Comparison of ENCODE assay signal across 8 cellular contexts in the genomic region with DNA sequence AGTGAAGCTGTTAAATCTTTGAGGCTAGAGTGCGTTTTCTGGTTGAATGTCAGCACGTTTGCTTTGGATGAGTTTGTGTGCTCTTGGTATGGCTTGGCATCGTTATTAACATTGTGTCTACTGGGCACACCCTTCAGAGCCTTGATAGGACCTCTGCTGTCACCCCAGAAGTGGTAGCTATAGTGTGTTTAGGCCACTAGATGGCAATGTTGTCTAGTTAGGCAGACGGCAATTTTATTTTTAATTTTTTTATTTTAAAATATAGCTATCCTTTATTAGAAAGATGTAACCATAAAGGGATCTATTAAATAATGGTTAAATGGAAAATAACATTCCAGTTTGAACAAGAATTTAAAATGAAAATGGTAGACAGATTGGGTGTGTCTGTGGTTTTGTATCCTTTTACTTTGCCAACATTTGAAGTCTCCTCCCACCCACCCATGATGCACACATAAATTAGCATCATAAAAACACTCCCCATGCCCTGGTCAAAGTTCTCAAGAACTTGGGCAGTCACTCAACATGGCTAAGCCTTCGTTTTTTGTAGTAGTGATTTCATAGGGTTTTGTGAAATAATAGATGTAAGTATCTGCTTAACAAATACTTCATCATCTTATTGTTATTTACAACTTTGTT.
DNase-seq lines count a peak whose midpoint lies in the region; ATAC-seq, FAIRE-seq and TF ChIP-seq lines count a peak whose summit lies in the region.

No MANE protein-coding gene starts in this region.

- H3K9ac ChIP-seq in OCI-LY1 (ENCODE audit: low read length): peak overlapping the region; percentile 64

- H3K4me1 ChIP-seq in OCI-LY1 (ENCODE audit: insufficient read depth, low read length, severe bottlenecking): peaks cover 55% of the 10 kb centered on the region
- peaks cover 0 to 7% (median 0%) of the 10 kb centered on the region in 4 donors for H3K4me1 ChIP-seq in esophagus muscularis mucosa
- no peaks in the 10 kb centered on the region for H3K4me1 ChIP-seq in sigmoid colon

- POLR2A ChIA-PET in BJ (lab: Charles Lee): no interaction called here

- ATAC-seq in HG02938 (IDR thresholded peaks at IDR 0.05; ENCODE audit: unreplicated experiment): peak; percentile 88

- H3K27me3 ChIP-seq in BJ (ENCODE audit: control insufficient read depth, insufficient read depth, low read length): no peaks in the 10 kb centered on the region
- no peaks in the 10 kb centered on the region for H3K27me3 ChIP-seq in OCI-LY1 (ENCODE audit: insufficient read depth, low read length)
- no peaks in the 10 kb centered on the region for H3K27me3 ChIP-seq in esophagus muscularis mucosa
- H3K27me3 ChIP-seq in sigmoid colon: no peaks in the 10 kb centered on the region

- H2AFZ ChIP-seq in OCI-LY1 (ENCODE audit: low read length): no peak overlapping the region

- no peak for DNase-seq in BJ (ENCODE audit: low read depth)
- no peak for DNase-seq in GM18507 (ENCODE audit: extremely low spot score, insufficient read length, low read depth)
- no peak for DNase-seq in esophagus muscularis mucosa (ENCODE audit: extremely low spot score)
- DNase-seq in sigmoid colon: no peak
- no peak for DNase-seq in activated CD4-positive, CD25-positive, alpha-beta regulatory T cell (lab: John Stamatoyannopoulos, UW)
- DNase-seq in activated T-helper 1 cell treated with anti-CD3 and anti-CD28 coated beads, Interleukin-12 subunit alpha, Interleukin-12 subunit beta, Interleukin-2, Interleukin-4 antibody, amounts not matched to agents 30 ng/mL and 10 ng/mL and 1 ng/mL, durations not matched to agents 14 hours and 24 hours and 36 hours (ENCODE audit: low spot score): no peak

- no peak overlapping the region for H3K4me3 ChIP-seq in BJ (ENCODE audit: low read depth, low read length)
- H3K4me3 ChIP-seq in OCI-LY1 (ENCODE audit: low read depth, low read length, poor library complexity, severe bottlenecking): no peak overlapping the region
- no peak overlapping the region for H3K4me3 ChIP-seq in esophagus muscularis mucosa
- H3K4me3 ChIP-seq in sigmoid colon: no peak overlapping the region

- no peak overlapping the region for H3K27ac Mint-ChIP-seq in activated T-helper 1 cell treated with anti-CD3 and anti-CD28 coated beads, Interleukin-12 subunit alpha, Interleukin-12 subunit beta, Interleukin-2, Interleukin-4 antibody, amounts not matched to agents 30 ng/mL and 10 ng/mL and 1 ng/mL, durations not matched to agents 14 hours and 24 hours and 36 hours

- H3K4me1 Mint-ChIP-seq in activated T-helper 1 cell treated with anti-CD3 and anti-CD28 coated beads, Interleukin-12 subunit alpha, Interleukin-12 subunit beta, Interleukin-2, Interleukin-4 antibody, amounts not matched to agents 30 ng/mL and 10 ng/mL and 1 ng/mL, durations not matched to agents 14 hours and 24 hours and 36 hours (ENCODE audit: low read depth): no peaks in the 10 kb centered on the region

- peak overlapping the region; percentile 51; the same call in 1 of the 2 replicates for H3K4me2 ChIP-seq in OCI-LY1 (ENCODE audit: low read length)

- no peaks in the 10 kb centered on the region for H3F3A ChIP-seq in OCI-LY1 (ENCODE audit: insufficient read depth, low read length)

- peaks cover 5% of the 10 kb centered on the region for H3K27me3 Mint-ChIP-seq in activated T-helper 1 cell treated with anti-CD3 and anti-CD28 coated beads, Interleukin-12 subunit alpha, Interleukin-12 subunit beta, Interleukin-2, Interleukin-4 antibody, amounts not matched to agents 30 ng/mL and 10 ng/mL and 1 ng/mL, durations not matched to agents 14 hours and 24 hours and 36 hours (ENCODE audit: insufficient read depth)

- TF ChIP-seq CTCF in BJ (IDR thresholded peaks at IDR 0.05; ENCODE audit: insufficient read depth, low read depth, low read length) (peak; percentile 33), OCI-LY1 (IDR thresholded peaks at IDR 0.05; ENCODE audit: low read length) (peak; percentile 62), esophagus muscularis mucosa (IDR thresholded peaks at IDR 0.05) (peak; percentile 46 to 68 (median 47)), sigmoid colon (IDR thresholded peaks at IDR 0.05) (peak in 3 of 4 experiments; percentile 13 to 64 (median 58))

- H3K9me3 Mint-ChIP-seq in activated T-helper 1 cell treated with anti-CD3 and anti-CD28 coated beads, Interleukin-12 subunit alpha, Interleukin-12 subunit beta, Interleukin-2, Interleukin-4 antibody, amounts not matched to agents 30 ng/mL and 10 ng/mL and 1 ng/mL, durations not matched to agents 14 hours and 24 hours and 36 hours: no peaks in the 10 kb centered on the region

- TF ChIP-seq POLR2A in esophagus muscularis mucosa (IDR thresholded peaks at IDR 0.05; ENCODE audit: low read depth): no peak
- TF ChIP-seq POLR2A in sigmoid colon (IDR thresholded peaks at IDR 0.05): no peak

- peak; percentile 70 for FAIRE-seq in GM18507 (lab: Jason Lieb, UNC)

- no peak overlapping the region for H3K4me3 Mint-ChIP-seq in activated T-helper 1 cell treated with anti-CD3 and anti-CD28 coated beads, Interleukin-12 subunit alpha, Interleukin-12 subunit beta, Interleukin-2, Interleukin-4 antibody, amounts not matched to agents 30 ng/mL and 10 ng/mL and 1 ng/mL, durations not matched to agents 14 hours and 24 hours and 36 hours

- H3K27ac ChIP-seq in OCI-LY1 (ENCODE audit: low read depth, low read length, poor library complexity, severe bottlenecking) (peak overlapping the region; percentile 93), esophagus muscularis mucosa (replicated peaks in 1 of 4) (no peak overlapping the region), sigmoid colon (no peak overlapping the region)

- H3K36me3 Mint-ChIP-seq in activated T-helper 1 cell treated with anti-CD3 and anti-CD28 coated beads, Interleukin-12 subunit alpha, Interleukin-12 subunit beta, Interleukin-2, Interleukin-4 antibody, amounts not matched to agents 30 ng/mL and 10 ng/mL and 1 ng/mL, durations not matched to agents 14 hours and 24 hours and 36 hours (ENCODE audit: low read depth): no peaks in the 10 kb centered on the region

- 39% methylated on average over 5 of the region's 5 CpGs for WGBS in esophagus muscularis mucosa
- 10 to 32% methylated on average over 5 of the region's 5 CpGs for WGBS in sigmoid colon, 2 donors

- TF ChIP-seq EP300 in esophagus muscularis mucosa (IDR thresholded peaks at IDR 0.05) (no peak), sigmoid colon (IDR thresholded peaks at IDR 0.05) (no peak)

- H3K9me3 ChIP-seq in OCI-LY1 (ENCODE audit: low read length): no peaks in the 10 kb centered on the region
- no peaks in the 10 kb centered on the region for H3K9me3 ChIP-seq in esophagus muscularis mucosa
- no peaks in the 10 kb centered on the region for H3K9me3 ChIP-seq in sigmoid colon

- no peaks in the 10 kb centered on the region for H3K9me2 ChIP-seq in OCI-LY1 (ENCODE audit: low read depth, low read length)

- CTCF ChIA-PET in BJ (lab: Yijun Ruan, JAX): interaction anchor here (0.6 to 1.1 kb wide), 2 partner anchors 16 to 1179 kb away, joined by 3 read pairs; no protein-coding TSS in a partner anchor

- intact Hi-C loops in esophagus muscularis mucosa (cut with DNase I): loop anchor here (5.0 to 10.0 kb wide), 2 partner anchors 196 to 518 kb away; no protein-coding TSS in a partner anchor
- intact Hi-C loops in sigmoid colon (cut with DNase I): loop anchor here (2.0 kb wide), 1 partner anchor 518 kb away; no protein-coding TSS in a partner anchor
- intact Hi-C loops in activated T-helper 1 cell treated with anti-CD3 and anti-CD28 coated beads, Interleukin-12 subunit alpha, Interleukin-12 subunit beta, Interleukin-2, Interleukin-4 antibody, amounts not matched to agents 30 ng/mL and 10 ng/mL and 1 ng/mL, durations not matched to agents 14 hours and 24 hours and 36 hours (cut with micrococcal nuclease): loop anchor here (1.0 kb wide), 2 partner anchors 194 to 517 kb away; no protein-coding TSS in a partner anchor

- H3K79me2 ChIP-seq in OCI-LY1 (ENCODE audit: insufficient read depth, low read length): no peaks in the 10 kb centered on the region

- H4K20me1 ChIP-seq in OCI-LY1 (ENCODE audit: insufficient read depth, low read length): no peaks in the 10 kb centered on the region

- H3K36me3 ChIP-seq in BJ (ENCODE audit: control insufficient read depth, insufficient read depth, low read length) (no peaks in the 10 kb centered on the region), OCI-LY1 (ENCODE audit: insufficient read depth, low read length) (no peaks in the 10 kb centered on the region), esophagus muscularis mucosa (no peaks in the 10 kb centered on the region), sigmoid colon (no peaks in the 10 kb centered on the region)
